In genomic region chr9:129665008-129665771, GRCh38 we compare ENCODE assay signal across 8 cellular contexts. TPM values are rescaled to one million over a fixed set of nuclear protein-coding genes. Genes with fewer than 3 reads are reported as not detected.
DNase-seq lines count a peak whose midpoint lies in the region; ATAC-seq and TF ChIP-seq lines count a peak whose summit lies in the region.

PRRX2 (plus strand) TSS chr9:129665647; CDS start chr9:129665868, 221 bp downstream.

- no peaks in the 10 kb centered on the region for H4K20me1 ChIP-seq in SK-N-SH (ENCODE audit: insufficient read depth)

- no peaks in the 10 kb centered on the region for H3K4me1 ChIP-seq in CD8-positive, alpha-beta memory T cell (ENCODE audit: insufficient read depth, low read length)
- peaks cover 0 to 15% of the 10 kb centered on the region in 2 experiments; a peak in 1 of 4 replicates for H3K4me1 ChIP-seq in SK-N-SH (ENCODE audit: control insufficient read depth in 1 of 2, insufficient read depth in 2 of 2, low read depth in 1 of 2, low read length in 1 of 2)
- peaks cover 7% of the 10 kb centered on the region for H3K4me1 ChIP-seq in mesodermal cell (ENCODE audit: control insufficient read depth, insufficient read depth, low read length, poor library complexity, severe bottlenecking)
- H3K4me1 ChIP-seq in tibial artery = peaks cover 0 to 42% (median 29%) of the 10 kb centered on the region in 4 donors

- H3K4me3 Mint-ChIP-seq in CD8-positive, alpha-beta memory T cell = peak within 1 kb of the TSS; percentile 60 to 82 (median 80)

- no peaks in the 10 kb centered on the region for H3K9me3 ChIP-seq in CD8-positive, alpha-beta memory T cell (ENCODE audit: low read length)
- H3K9me3 ChIP-seq in SK-N-SH (no peaks in the 10 kb centered on the region), mesodermal cell (ENCODE audit: control insufficient read depth, low read length) (no peaks in the 10 kb centered on the region), tibial artery (no peaks in the 10 kb centered on the region)

- ATAC-seq in HG03378 (IDR thresholded peaks at IDR 0.05; ENCODE audit: unreplicated experiment) = no peak
- ATAC-seq in HG03565 (IDR thresholded peaks at IDR 0.05; ENCODE audit: unreplicated experiment) = no peak
- no peak for ATAC-seq in GM21529 (IDR thresholded peaks at IDR 0.05; ENCODE audit: unreplicated experiment)

- H3K27me3 ChIP-seq in CD8-positive, alpha-beta memory T cell (ENCODE audit: insufficient read depth, low read length, poor library complexity, severe bottlenecking) = no peaks in the 10 kb centered on the region
- H3K27me3 ChIP-seq in SK-N-SH (ENCODE audit: insufficient read depth) = no peaks in the 10 kb centered on the region; the same call in 1 of the 2 replicates
- no peaks in the 10 kb centered on the region for H3K27me3 ChIP-seq in tibial artery

- no peak within 1 kb of the TSS for H3K9ac ChIP-seq in SK-N-SH

- no peak for TF ChIP-seq RAD21 in SK-N-SH (IDR thresholded peaks at IDR 0.05; ENCODE audit: low read length)

- POLR2A ChIA-PET in CD8-positive, alpha-beta memory T cell (lab: Charles Lee) = no interaction called here
- POLR2A ChIA-PET in SK-N-SH (lab: Yijun Ruan, JAX) = interaction anchor here (1.5 kb wide), 1 partner anchor 10 kb away, joined by 7 read pairs; no protein-coding TSS in a partner anchor

- TF ChIP-seq CTCF in SK-N-SH (IDR thresholded peaks at IDR 0.05) (no peak), choroid plexus epithelial cell (conservative IDR thresholded peaks at IDR 0.05; ENCODE audit: low read depth, low read length) (no peak), tibial artery (IDR thresholded peaks at IDR 0.05) (no peak)

- H2AFZ ChIP-seq in SK-N-SH (ENCODE audit: low read depth) = no peak within 1 kb of the TSS

- CTCF ChIA-PET in CD8-positive, alpha-beta memory T cell (lab: Charles Lee) = no interaction called here
- CTCF ChIA-PET in SK-N-SH (lab: Yijun Ruan, JAX) = interaction anchor here (1.4 to 2.2 kb wide), 2 partner anchors 61 to 125 kb away, joined by 4 to 5 read pairs; no protein-coding TSS in a partner anchor

- H3K4me1 Mint-ChIP-seq in CD8-positive, alpha-beta memory T cell = peaks cover 3 to 8% (median 4%) of the 10 kb centered on the region in 3 donors

- no peaks in the 10 kb centered on the region for H3K79me2 ChIP-seq in SK-N-SH (ENCODE audit: insufficient read depth)

- no peaks in the 10 kb centered on the region for H3K9me2 ChIP-seq in SK-N-SH

- no peaks in the 10 kb centered on the region for H3K36me3 ChIP-seq in CD8-positive, alpha-beta memory T cell (ENCODE audit: insufficient read depth, low read length)
- H3K36me3 ChIP-seq in SK-N-SH (replicated peaks in 1 of 2; ENCODE audit: control insufficient read depth in 1 of 2, insufficient read depth in 2 of 2, low read length in 1 of 2) (no peaks in the 10 kb centered on the region), mesodermal cell (ENCODE audit: control insufficient read depth, insufficient read depth, low read length) (no peaks in the 10 kb centered on the region), tibial artery (no peaks in the 10 kb centered on the region)

- peak in 3 of 5 donors; percentile 7 to 14 (median 10) for DNase-seq in CD8-positive, alpha-beta memory T cell
- DNase-seq in SK-N-SH (peak; percentile 92), choroid plexus epithelial cell (ENCODE audit: low read depth) (no peak), tibial artery (peak; percentile 71 to 81)

- no peak within 1 kb of the TSS for H3K27ac ChIP-seq in CD8-positive, alpha-beta memory T cell (ENCODE audit: low read depth, low read length)
- H3K27ac ChIP-seq in SK-N-SH (ENCODE audit: low read depth in 2 of 2, low read length in 1 of 2) = peak within 1 kb of the TSS in 1 of 2 experiments; percentile 78; a peak in 2 of 4 replicates
- no peak within 1 kb of the TSS for H3K27ac ChIP-seq in mesodermal cell (ENCODE audit: low read depth, low read length, severe bottlenecking)
- H3K27ac ChIP-seq in tibial artery = peak within 1 kb of the TSS; percentile 68 to 80

- H3K36me3 Mint-ChIP-seq in CD8-positive, alpha-beta memory T cell = no peaks in the 10 kb centered on the region

- H3K4me2 ChIP-seq in SK-N-SH = peak within 1 kb of the TSS; percentile 33; the same call in 1 of the 2 replicates

- peak within 1 kb of the TSS; percentile 32 for H3K4me3 ChIP-seq in CD8-positive, alpha-beta memory T cell (ENCODE audit: low read length)
- H3K4me3 ChIP-seq in SK-N-SH (ENCODE audit: low read depth in 2 of 2, low read length in 1 of 2) (peak within 1 kb of the TSS in 1 of 2 experiments; percentile 51; a peak in 2 of 4 replicates), choroid plexus epithelial cell (ENCODE audit: low read depth, low read length) (peak within 1 kb of the TSS; percentile 36), mesodermal cell (ENCODE audit: extremely low read depth, insufficient read depth, low read length, poor library complexity, severe bottlenecking) (peak within 1 kb of the TSS; percentile 40), tibial artery (peak within 1 kb of the TSS; percentile 59 to 62)

- 22% methylated on average over 26 of the region's 60 CpGs for WGBS in SK-N-SH (ENCODE audit: low lambda C conversion rate)
- 3 to 4% methylated on average over 27 to 29 of the region's 60 CpGs for WGBS in mesodermal cell (ENCODE audit: insufficient coverage in 2 of 2), 2 experiments

- TF ChIP-seq EP300 in SK-N-SH (IDR thresholded peaks at IDR 0.05; ENCODE audit: borderline replicate concordance in 1 of 2, low read depth in 1 of 2, low read length in 1 of 2) = no peak

- peaks cover 3% of the 10 kb centered on the region for H3F3A ChIP-seq in SK-N-SH (replicated peaks; ENCODE audit: insufficient read depth)

- no peaks in the 10 kb centered on the region for H3K9me3 Mint-ChIP-seq in CD8-positive, alpha-beta memory T cell

- intact Hi-C loops in tibial artery (cut with DNase I; ENCODE audit: low total_unique reads) = no loop called here

- H3K27ac Mint-ChIP-seq in CD8-positive, alpha-beta memory T cell = peak within 1 kb of the TSS in 3 of 8 donors; percentile 32 to 81 (median 43)

- H3K27me3 Mint-ChIP-seq in CD8-positive, alpha-beta memory T cell = peaks cover 20 to 22% of the 10 kb centered on the region in 2 donors

TF ChIP-seq in SK-N-SH, 30 proteins besides CTCF, POLR2A, EP300 and RAD21:
- TF ChIP-seq IRF3 (IDR thresholded peaks at IDR 0.05; ENCODE audit: low read depth, low read length) = no peak
- peak; percentile 20 for TF ChIP-seq CHD2 (IDR thresholded peaks at IDR 0.05; ENCODE audit: low read length, partially characterized antibody)
- TF ChIP-seq MXI1 (IDR thresholded peaks at IDR 0.05; ENCODE audit: low read depth, low read length) = 0 out of 2 replicates have a peak, but pooled peaks have one; percentile 58
- TF ChIP-seq ZBTB33 (IDR thresholded peaks at IDR 0.05; ENCODE audit: borderline replicate concordance, low read depth) = no peak
TF ChIP-seq in SK-N-SH: peak in this region for 2.

RNA-seq across cellular contexts. Expression of gene PRRX2, which starts in this region (rescaled TPM):
- total RNA-seq in CD8-positive, alpha-beta memory T cell = under 1 TPM; 0.35 to 0.66 TPM
- not detected for polyA plus RNA-seq in CD8-positive, alpha-beta memory T cell
- polyA plus RNA-seq in SK-N-SH (2012; rRNA removed) = 0.83 and 0.84 TPM in 2 replicates
- polyA plus RNA-seq in SK-N-SH (2012; cell fraction: cytosol; rRNA removed) = 0.51 and 1.2 TPM in 2 replicates
- polyA plus RNA-seq in SK-N-SH (2012; cell fraction: nucleus; rRNA removed) = 0.37 and 0.70 TPM in 2 replicates
- 19.4 TPM for polyA plus RNA-seq in mesodermal cell (2013, experiment 1 of 2)
- polyA plus RNA-seq in mesodermal cell (2013, experiment 2 of 2) = 14.9 TPM

Comparison
In these comparisons a context has a peak if more than half of its experiments do, and no peak if none do; other contexts are left out.
1. Peak in DNase-seq and H3K4me3 ChIP-seq in CD8-positive, alpha-beta memory T cell; RNA of the gene not detected or under 1 TPM.
2. H3K27ac ChIP-seq: peak in tibial artery (2 of 2); none in CD8-positive, alpha-beta memory T cell (single experiment) and mesodermal cell (single experiment).